Comparison of ENCODE assay signal across 19 cellular contexts in genomic region chr12:94969424-94969823, GRCh38. TPM values are rescaled to one million over a fixed set of nuclear protein-coding genes. Genes with fewer than 3 reads are reported as not detected.
DNase-seq lines count a peak whose midpoint lies in the region; ATAC-seq and TF ChIP-seq lines count a peak whose summit lies in the region.
"Had no signal": no experiment of that assay in that cellular context is flagged by ENCODE, and none has a peak within 500 bp of the region (broad histone marks: within the 10 kb centered on the region; RNA-seq: fewer than 3 reads in every experiment).

No MANE protein-coding gene starts in this region.

- TF ChIP-seq CTCF in stomach (IDR thresholded peaks at IDR 0.05) = no peak
- TF ChIP-seq CTCF in spleen (IDR thresholded peaks at IDR 0.05 in 8 of 11, conservative IDR thresholded peaks at IDR 0.05 in 3 of 11) = no peak

- no peak overlapping the region for H2BK12ac ChIP-seq in mesenchymal stem cell (ENCODE audit: low read length in 2 of 2)

- H3K9ac ChIP-seq in mesenchymal stem cell (ENCODE audit: low read length) = no peak overlapping the region

- H3K27ac ChIP-seq in mesenchymal stem cell (ENCODE audit: low read length, poor library complexity, severe bottlenecking) (no peak overlapping the region), stomach (no peak overlapping the region), spleen (no peak overlapping the region)
- H3K27ac ChIP-seq: transverse colon had no signal

- H3K4me3 ChIP-seq in mesenchymal stem cell (ENCODE audit: insufficient read depth in 1 of 2, low read depth in 1 of 2, low read length in 2 of 2) (no peak overlapping the region), stomach (no peak overlapping the region), spleen (no peak overlapping the region)
- H3K4me3 ChIP-seq: transverse colon had no signal

- DNase-seq in mesenchymal stem cell (no peak), stomach (no peak), Right ventricle myocardium superior (no peak), spleen (no peak)
- DNase-seq: activated CD4-positive, CD25-positive, alpha-beta regulatory T cell treated with anti-CD3 and anti-CD28 coated beads, Interleukin-2, amount 50 U/mL, for 72 hours; activated effector memory CD4-positive, alpha-beta T cell treated with Interleukin-2 at 50 U/mL for 16 hours; Calu3; effector memory CD8-positive, alpha-beta T cell; islet precursor cell; NCI-H187; NCI-H345; SHP77; stimulated activated CD4-positive, alpha-beta T cell treated with anti-CD3 and anti-CD28 coated beads, Interleukin-12 subunit alpha, Interleukin-12 subunit beta, amount 100 ng/mL, for 4 hours; T-helper 2 cell; transverse colon had no signal

- no peak overlapping the region for H3K14ac ChIP-seq in mesenchymal stem cell (ENCODE audit: low read length in 2 of 2)

- intact Hi-C loops in stomach (cut with DNase I; ENCODE audit: low total_unique reads) (no loop called here), Right ventricle myocardium superior (cut with DNase I) (no loop called here), spleen (cut with DNase I; ENCODE audit: low total_unique reads) (no loop called here)

- no peak overlapping the region for H3K4ac ChIP-seq in mesenchymal stem cell (ENCODE audit: low read depth in 1 of 2, low read length in 2 of 2)

- peaks cover 0 to 16% of the 10 kb centered on the region in 2 experiments for H3K36me3 ChIP-seq in mesenchymal stem cell (ENCODE audit: control insufficient read depth in 1 of 2, insufficient read depth in 2 of 2, low read depth in 1 of 2, low read length in 2 of 2)
- peaks cover 0 to 23% (median 16%) of the 10 kb centered on the region in 4 donors for H3K36me3 ChIP-seq in stomach
- H3K36me3 ChIP-seq in spleen = peaks cover 0 to 32% (median 9%) of the 10 kb centered on the region in 6 donors

- peak; percentile 89 for ATAC-seq in GM18502 (IDR thresholded peaks at IDR 0.05; ENCODE audit: poor library complexity, unreplicated experiment)
- peak; percentile 73 for ATAC-seq in GM19351 (IDR thresholded peaks at IDR 0.05; ENCODE audit: unreplicated experiment)
- peak; percentile 62 for ATAC-seq in HG03565 (IDR thresholded peaks at IDR 0.05; ENCODE audit: unreplicated experiment)
- no peak for ATAC-seq in Right ventricle myocardium superior (ENCODE audit: poor library complexity)
- ATAC-seq: effector memory CD8-positive, alpha-beta T cell; stimulated activated effector memory CD8-positive, alpha-beta T cell treated with anti-CD3 and anti-CD28 coated beads, Interleukin-12 subunit alpha, Interleukin-12 subunit beta, amount 100 ng/mL, for 72 hours had no signal

- TF ChIP-seq EP300 in stomach (IDR thresholded peaks at IDR 0.05) = no peak

- H3K23ac ChIP-seq in mesenchymal stem cell (ENCODE audit: low read length in 2 of 2) = no peak overlapping the region

- H3K18ac ChIP-seq in mesenchymal stem cell (ENCODE audit: low read depth in 1 of 2, low read length in 2 of 2) = no peak overlapping the region

- TF ChIP-seq POLR2A in stomach (IDR thresholded peaks at IDR 0.05) (no peak), spleen (IDR thresholded peaks at IDR 0.05) (no peak)

- no peak overlapping the region for H2BK5ac ChIP-seq in mesenchymal stem cell (ENCODE audit: low read depth, low read length, poor library complexity, severe bottlenecking)

- no peak overlapping the region for H3K4me2 ChIP-seq in mesenchymal stem cell (ENCODE audit: low read length, poor library complexity, severe bottlenecking)

- H2AFZ ChIP-seq in mesenchymal stem cell (ENCODE audit: low read depth, low read length) = no peak overlapping the region

- H3K9me3 ChIP-seq in mesenchymal stem cell (ENCODE audit: control insufficient read depth, low read length) (no peaks in the 10 kb centered on the region), stomach (no peaks in the 10 kb centered on the region), spleen (no peaks in the 10 kb centered on the region)
- H3K9me3 ChIP-seq: transverse colon had no signal

- H2BK15ac ChIP-seq in mesenchymal stem cell (ENCODE audit: low read depth, poor library complexity, severe bottlenecking) = no peak overlapping the region

- no peaks in the 10 kb centered on the region for H3K27me3 ChIP-seq in mesenchymal stem cell (ENCODE audit: control insufficient read depth in 1 of 2, insufficient read depth in 1 of 2, low read length in 2 of 2)
- no peaks in the 10 kb centered on the region for H3K27me3 ChIP-seq in stomach
- no peaks in the 10 kb centered on the region for H3K27me3 ChIP-seq in spleen (replicated peaks in 1 of 7)
- H3K27me3 ChIP-seq: transverse colon had no signal

- no peak overlapping the region for H4K8ac ChIP-seq in mesenchymal stem cell (ENCODE audit: low read length)

- H4K91ac ChIP-seq in mesenchymal stem cell (ENCODE audit: low read length) = no peak overlapping the region

- no peak overlapping the region for H2AK5ac ChIP-seq in mesenchymal stem cell (ENCODE audit: low read length, severe bottlenecking)

- H2BK120ac ChIP-seq in mesenchymal stem cell (ENCODE audit: low read depth, low read length) = peak overlapping the region; percentile 34

- H3K4me1 ChIP-seq in mesenchymal stem cell (ENCODE audit: control insufficient read depth, insufficient read depth, low read depth, low read length) (no peaks in the 10 kb centered on the region), stomach (no peaks in the 10 kb centered on the region), spleen (peaks cover 0 to 35% (median 4%) of the 10 kb centered on the region in 6 donors)
- H3K4me1 ChIP-seq: transverse colon had no signal

- peaks cover 6% of the 10 kb centered on the region for H3K79me1 ChIP-seq in mesenchymal stem cell (replicated peaks; ENCODE audit: low read length, poor library complexity, severe bottlenecking)

RNA-seq across cellular contexts. Expression of gene NDUFA12, which starts 34.1 kb away (rescaled TPM):
- 219 TPM for polyA plus RNA-seq in mesenchymal stem cell (2013, experiment 1 of 2)
- 217 TPM for polyA plus RNA-seq in mesenchymal stem cell (2013, experiment 2 of 2)
- total RNA-seq in stomach (10 to 100 TPM; 20.4 to 82.8 (median 59.4) TPM), Right ventricle myocardium superior (392 TPM), spleen (100 to 1,000 TPM in 2 of 7 donors, 10 to 100 TPM in 5; 65.1 to 118 (median 91.2) TPM)
- polyA plus RNA-seq in stomach (100 to 1,000 TPM; 118 to 142 (median 131) TPM), spleen (100 to 1,000 TPM in 2 of 3 donors, 10 to 100 TPM in 1; 92.0 to 150 (median 145) TPM)
